12 cellular contexts compared by ENCODE assay signal in genomic region chr3:32422943-32423342, GRCh38. TPM values are rescaled to one million over a fixed set of nuclear protein-coding genes. Genes with fewer than 3 reads are reported as not detected.
DNase-seq lines count a peak whose midpoint lies in the region; ATAC-seq, FAIRE-seq and TF ChIP-seq lines count a peak whose summit lies in the region.
"Had no signal": no experiment of that assay in that cellular context is flagged by ENCODE, and none has a peak within 500 bp of the region (broad histone marks: within the 10 kb centered on the region; RNA-seq: fewer than 3 reads in every experiment).

No MANE protein-coding gene starts in this region.

- peak; percentile 72 for FAIRE-seq in GM19239 (lab: Jason Lieb, UNC)
- FAIRE-seq: D721Med, kidney had no signal

- peaks cover 87% of the 10 kb centered on the region for H3K4me1 Mint-ChIP-seq in activated B cell treated with CpG ODN at 0.5 μM for 24 hours

- POLR2A ChIA-PET in activated B cell treated with CpG ODN at 0.5 μM for 24 hours (lab: Charles Lee) = interaction anchor here (0.5 to 13.3 kb wide), 8 partner anchors 10 to 126 kb away, joined by 3 to 272 read pairs (median 9); partner anchors contain the start of gene CMTM6

- H3K4me3 Mint-ChIP-seq in activated B cell treated with CpG ODN at 0.5 μM for 24 hours = no peak overlapping the region

- ATAC-seq in activated B cell treated with CpG ODN at 0.5 μM for 24 hours (ENCODE audit: low read depth) = no peak
- ATAC-seq in GM21825 (IDR thresholded peaks at IDR 0.05; ENCODE audit: unreplicated experiment) = no peak

- CTCF ChIA-PET in activated B cell treated with CpG ODN at 0.5 μM for 24 hours (lab: Charles Lee) = interaction anchor here (0.6 to 7.2 kb wide), 8 partner anchors 10 to 65 kb away, joined by 3 to 33 read pairs (median 4); no protein-coding TSS in a partner anchor

- DNase-seq in GM19239 (ENCODE audit: insufficient read length, low spot score) (no peak), activated B cell treated with CpG ODN at 0.5 μM for 24 hours (no peak), NCI-H2107 (lab: John Stamatoyannopoulos, UW) (no peak), esophagus squamous epithelium (lab: John Stamatoyannopoulos, UW) (no peak), activated gamma-delta T cell (lab: John Stamatoyannopoulos, UW) (no peak)
- DNase-seq: activated CD4-positive, alpha-beta T cell treated with anti-CD3 and anti-CD28 coated beads, Interleukin-2, amount 50 U/mL, for 4 hours; kidney; NCI-H2081 had no signal

- no peak for TF ChIP-seq CTCF in activated B cell treated with CpG ODN at 0.5 μM for 24 hours (IDR thresholded peaks at IDR 0.05)
- no peak for TF ChIP-seq CTCF in esophagus squamous epithelium (IDR thresholded peaks at IDR 0.05)

- H3K79me2 ChIP-seq in ACC112 (ENCODE audit: control insufficient read depth, insufficient read depth, low read length, unreplicated experiment) = peaks cover 29% of the 10 kb centered on the region

- H3K27ac ChIP-seq in ACC112 (ENCODE audit: low read depth, low read length) (0 out of 2 replicates have a peak overlapping the region, but pooled peaks have one; percentile 68), mucosa of rectum (ENCODE audit: low read depth in 2 of 2, low read length in 2 of 2) (peak overlapping the region; percentile 7 to 68), esophagus squamous epithelium (peak overlapping the region in 2 of 4 donors; percentile 49 to 80)

- intact Hi-C loops in activated B cell treated with CpG ODN at 0.5 μM for 24 hours (cut with micrococcal nuclease) (no loop called here), esophagus squamous epithelium (cut with DNase I) (no loop called here)

- no peaks in the 10 kb centered on the region for H3K27me3 ChIP-seq in ACC112 (ENCODE audit: insufficient read depth, low read length)
- H3K27me3 ChIP-seq in mucosa of rectum (ENCODE audit: control insufficient read depth in 2 of 2, insufficient read depth in 2 of 2, low read length in 2 of 2) = no peaks in the 10 kb centered on the region
- H3K27me3 ChIP-seq in esophagus squamous epithelium = peaks cover 0 to 90% (median 0%) of the 10 kb centered on the region in 4 donors

- H2AFZ ChIP-seq in ACC112 (ENCODE audit: low read length, unreplicated experiment) = no peak overlapping the region

- 56 to 78% methylated on average over 1 to 2 of the region's 2 CpGs for WGBS in esophagus squamous epithelium, 2 donors

- no peak for TF ChIP-seq POLR2A in esophagus squamous epithelium (IDR thresholded peaks at IDR 0.05)

- H3K4me1 ChIP-seq in ACC112 (ENCODE audit: control insufficient read depth, insufficient read depth, low read length, unreplicated experiment) (peaks cover 37% of the 10 kb centered on the region), mucosa of rectum (ENCODE audit: control insufficient read depth in 2 of 2, insufficient read depth in 2 of 2, low read length in 2 of 2) (peaks cover 34 to 37% of the 10 kb centered on the region in 2 donors), esophagus squamous epithelium (peaks cover 6 to 52% (median 22%) of the 10 kb centered on the region in 3 donors)

- H3K27ac Mint-ChIP-seq in activated B cell treated with CpG ODN at 0.5 μM for 24 hours = peak overlapping the region; percentile 88

- peak overlapping the region in 1 of 2 donors; percentile 27 for H3K9ac ChIP-seq in mucosa of rectum (ENCODE audit: low read depth in 1 of 2, low read length in 2 of 2)

- H3K27me3 Mint-ChIP-seq in activated B cell treated with CpG ODN at 0.5 μM for 24 hours = no peaks in the 10 kb centered on the region

- H3K36me3 ChIP-seq in ACC112 (ENCODE audit: insufficient read depth, low read length) = no peaks in the 10 kb centered on the region
- H3K36me3 ChIP-seq in mucosa of rectum (ENCODE audit: control insufficient read depth in 2 of 2, insufficient read depth in 2 of 2, low read length in 2 of 2) = no peaks in the 10 kb centered on the region
- H3K36me3 ChIP-seq in esophagus squamous epithelium = no peaks in the 10 kb centered on the region

- H3K9me3 ChIP-seq in mucosa of rectum (ENCODE audit: control insufficient read depth in 2 of 2, low read length in 2 of 2) (no peaks in the 10 kb centered on the region), esophagus squamous epithelium (peaks cover 0 to 5% (median 0%) of the 10 kb centered on the region in 3 donors)

- no peaks in the 10 kb centered on the region for H3K9me3 Mint-ChIP-seq in activated B cell treated with CpG ODN at 0.5 μM for 24 hours

- no peaks in the 10 kb centered on the region for H3K36me3 Mint-ChIP-seq in activated B cell treated with CpG ODN at 0.5 μM for 24 hours (ENCODE audit: low read depth)

- H3K4me3 ChIP-seq in ACC112 (ENCODE audit: low read depth, low read length) (no peak overlapping the region), mucosa of rectum (ENCODE audit: low read length in 2 of 2) (no peak overlapping the region), esophagus squamous epithelium (no peak overlapping the region)

RNA-seq across cellular contexts. Expression of gene CMTM7, which starts 31.3 kb away (rescaled TPM):
- total RNA-seq in activated B cell treated with CpG ODN at 0.5 μM for 24 hours (70.5 and 82.1 TPM in 2 replicates), esophagus squamous epithelium (1 to 10 TPM in 2 of 4 donors, under 1 TPM in 1, not detected in 1; 0.35 to 6.7 (median 3.0) TPM)
